Comparison of ENCODE assay signal across 8 cellular contexts in the genomic region with DNA sequence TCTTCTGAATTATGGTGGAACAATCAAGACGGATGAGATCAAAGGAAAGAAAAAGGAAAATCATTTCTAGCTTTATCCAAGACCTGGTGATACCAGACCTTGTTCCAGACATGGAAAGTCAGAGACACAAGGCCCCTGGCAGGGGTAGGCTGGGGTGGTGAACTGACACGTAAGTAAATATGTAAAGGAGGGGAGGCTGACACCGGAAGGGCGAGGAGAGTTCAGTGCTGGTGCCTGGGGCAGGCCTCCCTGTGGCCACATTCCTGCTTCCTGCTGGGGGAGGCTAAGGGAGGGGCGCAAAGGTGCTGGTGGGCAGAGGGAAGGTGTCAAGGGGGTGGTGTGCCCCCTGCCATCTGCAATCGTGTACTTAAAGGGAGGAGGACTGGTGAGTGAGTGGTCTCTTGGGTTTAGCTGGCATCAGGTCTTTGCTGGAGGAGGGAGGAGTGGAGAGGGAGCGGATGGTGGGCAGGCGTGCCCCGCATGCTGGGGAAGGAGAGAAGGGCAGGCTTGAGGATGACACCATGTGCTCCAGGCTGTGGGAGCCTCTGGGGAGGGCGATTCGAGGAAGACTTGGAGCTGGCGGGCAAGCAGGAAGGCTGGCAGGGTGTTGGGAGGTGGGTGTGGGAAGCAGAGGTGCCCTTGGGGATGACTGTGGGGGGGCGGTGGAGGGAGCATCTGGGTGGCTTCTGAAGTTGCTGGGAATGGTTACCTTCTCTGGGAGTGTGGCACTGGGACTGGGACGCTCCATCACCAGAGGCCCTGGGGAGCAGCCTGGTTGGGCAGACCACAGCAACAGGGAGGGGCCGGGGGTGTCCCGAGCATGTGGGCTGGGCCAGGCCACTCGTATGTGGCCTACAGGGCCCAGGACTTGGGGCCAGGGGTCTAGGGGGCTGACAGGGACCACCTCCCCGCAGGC. TPM values are rescaled to one million over a fixed set of nuclear protein-coding genes. Genes with fewer than 3 reads are reported as not detected.
DNase-seq lines count a peak whose midpoint lies in the region; ATAC-seq and FAIRE-seq lines count a peak whose summit lies in the region.

No MANE protein-coding gene starts in this region.

- H3K4me1 Mint-ChIP-seq in activated T-cell treated with anti-CD3 and anti-CD28 coated beads, Interleukin-2, amount 50 U/mL, for 24 hours (ENCODE audit: low read depth) = peaks cover 68% of the 10 kb centered on the region

- ATAC-seq in HG03432 (IDR thresholded peaks at IDR 0.05; ENCODE audit: unreplicated experiment) = peak; percentile 66

- peaks cover 24% of the 10 kb centered on the region for H3K36me3 Mint-ChIP-seq in activated T-cell treated with anti-CD3 and anti-CD28 coated beads, Interleukin-2, amount 50 U/mL, for 24 hours (ENCODE audit: low read depth)

- H3K27ac Mint-ChIP-seq in activated T-cell treated with anti-CD3 and anti-CD28 coated beads, Interleukin-2, amount 50 U/mL, for 24 hours = peak overlapping the region; percentile 99

- H3K9me3 Mint-ChIP-seq in activated T-cell treated with anti-CD3 and anti-CD28 coated beads, Interleukin-2, amount 50 U/mL, for 24 hours = no peaks in the 10 kb centered on the region

- DNase-seq in NCI-H510A treated with DMSO at 0.1 percent for 48 hours (lab: John Stamatoyannopoulos, UW) (peak; percentile 15), NCI-H510A (lab: John Stamatoyannopoulos, UW) (no peak), glomerular visceral epithelial cell (ENCODE audit: extremely low spot score) (peak; percentile 70), small intestine (peak; percentile 62), NCI-H1694 (lab: John Stamatoyannopoulos, UW) (no peak), CD1c-positive myeloid dendritic cell (ENCODE audit: extremely low spot score) (no peak)
- peak; percentile 69 for DNase-seq in activated T-cell treated with anti-CD3 and anti-CD28 coated beads, Interleukin-2, amount 50 U/mL, for 24 hours

- no peak for FAIRE-seq in small intestine (lab: Jason Lieb, UNC)

- H3K4me3 ChIP-seq in small intestine (ENCODE audit: low read depth in 1 of 2, low read length in 2 of 2) = peak overlapping the region in 1 of 2 donors; percentile 26

- WGBS in small intestine, 3 donors = 32 to 44% (median 38%) methylated on average over 15 to 18 of the region's 18 CpGs

- H3K4me3 Mint-ChIP-seq in activated T-cell treated with anti-CD3 and anti-CD28 coated beads, Interleukin-2, amount 50 U/mL, for 24 hours = peak overlapping the region; percentile 92

- no peaks in the 10 kb centered on the region for H3K27me3 Mint-ChIP-seq in activated T-cell treated with anti-CD3 and anti-CD28 coated beads, Interleukin-2, amount 50 U/mL, for 24 hours

- no peaks in the 10 kb centered on the region for H3K9me3 ChIP-seq in small intestine (ENCODE audit: control insufficient read depth, low read depth)

- H3K4me1 ChIP-seq in small intestine (ENCODE audit: control insufficient read depth in 2 of 2, insufficient read depth in 1 of 2, low read depth in 1 of 2, low read length in 1 of 2) = peaks cover 2 to 7% of the 10 kb centered on the region in 2 donors

- no peaks in the 10 kb centered on the region for H3K36me3 ChIP-seq in small intestine (ENCODE audit: control insufficient read depth in 2 of 2, insufficient read depth in 2 of 2, low read length in 2 of 2)

- peak overlapping the region; percentile 27 to 90 for H3K27ac ChIP-seq in small intestine (ENCODE audit: low read depth in 1 of 2, low read length in 1 of 2)

- no peaks in the 10 kb centered on the region for H3K27me3 ChIP-seq in small intestine (ENCODE audit: control insufficient read depth in 2 of 2, insufficient read depth in 2 of 2, low read length in 2 of 2)

RNA-seq across cellular contexts. Expression of a gene that starts 30.6 kb away (rescaled TPM):
- 1 to 10 TPM; 2.2 to 9.6 (median 3.8) TPM for polyA plus RNA-seq in small intestine

Comparison
In these comparisons a context has a peak if more than half of its experiments do, and no peak if none do; other contexts are left out.
1. DNase-seq: peak in NCI-H510A treated with DMSO at 0.1 percent for 48 hours (single experiment), activated T-cell treated with anti-CD3 and anti-CD28 coated beads, Interleukin-2, amount 50 U/mL, for 24 hours (single experiment), glomerular visceral epithelial cell (single experiment) and small intestine (single experiment); none in NCI-H510A (single experiment), NCI-H1694 (single experiment) and CD1c-positive myeloid dendritic cell (single experiment).